In genomic region chr9:36935332-36935731, GRCh38 we compare ENCODE assay signal across 13 cellular contexts.
DNase-seq lines count a peak whose midpoint lies in the region; ATAC-seq and TF ChIP-seq lines count a peak whose summit lies in the region.
"Had no signal": no experiment of that assay in that cellular context is flagged by ENCODE, and none has a peak within 500 bp of the region (broad histone marks: within the 10 kb centered on the region; RNA-seq: fewer than 3 reads in every experiment).

No MANE protein-coding gene starts in this region.

- H2AFZ ChIP-seq in OCI-LY3 (ENCODE audit: low read depth, low read length): no peak overlapping the region

- no peaks in the 10 kb centered on the region for H3K27me3 ChIP-seq in OCI-LY3 (ENCODE audit: low read depth, low read length)

- H3K79me2 ChIP-seq in OCI-LY3 (ENCODE audit: low read length): peaks cover 99% of the 10 kb centered on the region

- peaks cover 63% of the 10 kb centered on the region for H3K4me1 ChIP-seq in OCI-LY3 (ENCODE audit: low read length)
- H3K4me1 ChIP-seq: psoas muscle had no signal

- no peak overlapping the region for H3K4me3 ChIP-seq in OCI-LY3 (ENCODE audit: low read length)
- H3K4me3 ChIP-seq: psoas muscle had no signal

- H3K36me3 ChIP-seq in OCI-LY3 (replicated peaks; ENCODE audit: low read depth, low read length): peaks cover 88% of the 10 kb centered on the region

- peak overlapping the region; percentile 26; the same call in 1 of the 2 replicates for H3K9ac ChIP-seq in OCI-LY3 (ENCODE audit: low read length)

- ATAC-seq in GM18498 (IDR thresholded peaks at IDR 0.05; ENCODE audit: unreplicated experiment) (peak; percentile 29), GM19395 (IDR thresholded peaks at IDR 0.05; ENCODE audit: unreplicated experiment) (peak; percentile 25), HG02884 (IDR thresholded peaks at IDR 0.05; ENCODE audit: unreplicated experiment) (peak; percentile 15)
- ATAC-seq: HCT116, psoas muscle had no signal

- peaks cover 75% of the 10 kb centered on the region for H4K20me1 ChIP-seq in OCI-LY3 (ENCODE audit: insufficient read depth, low read length)

- DNase-seq in amniotic stem cell (lab: John Stamatoyannopoulos, UW): no peak
- no peak for DNase-seq in NCI-H510A (lab: John Stamatoyannopoulos, UW)
- no peak for DNase-seq in globus pallidus (ENCODE audit: low spot score)
- no peak for DNase-seq in pons (ENCODE audit: low spot score)
- DNase-seq: NCI-H2227 treated with DMSO at 0.1 percent for 48 hours; psoas muscle; stimulated activated CD4-positive, alpha-beta T cell treated with anti-CD3 and anti-CD28 coated beads, Interleukin-1b, Interleukin-23, amount 100 ng/mL, for 48 hours; T-helper 9 cell had no signal

- no peak for TF ChIP-seq CTCF in OCI-LY3 (IDR thresholded peaks at IDR 0.05; ENCODE audit: low read depth, low read length)

- no peaks in the 10 kb centered on the region for H3K9me3 ChIP-seq in OCI-LY3 (ENCODE audit: insufficient read depth, low read length)
- H3K9me3 ChIP-seq: psoas muscle had no signal

- peak overlapping the region; percentile 48 for H3K4me2 ChIP-seq in OCI-LY3 (ENCODE audit: low read length)

- H3K27ac ChIP-seq in OCI-LY3 (ENCODE audit: low read length): peak overlapping the region; percentile 87
- H3K27ac ChIP-seq: psoas muscle had no signal
